Comparison of ENCODE assay signal across 19 cellular contexts in the genomic region with DNA sequence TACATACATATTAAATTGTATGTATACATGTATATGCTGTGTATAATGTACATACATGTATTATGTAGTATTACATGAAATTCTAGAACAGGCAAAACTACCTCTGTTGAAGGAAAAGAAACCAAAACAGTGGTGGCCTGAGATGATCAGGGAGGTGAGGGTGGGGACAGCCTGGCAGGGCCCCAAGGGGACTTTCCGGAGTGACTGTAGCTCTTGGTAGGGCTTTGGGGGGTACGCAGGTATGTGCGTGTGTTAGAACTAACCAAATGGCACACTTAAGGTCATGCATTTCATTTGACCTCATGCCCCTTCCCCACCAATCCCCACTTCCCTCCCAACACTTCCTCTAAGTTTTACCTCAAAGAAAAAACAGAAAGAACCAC.
"Had no signal": no experiment of that assay in that cellular context is flagged by ENCODE, and none has a peak within 500 bp of the region (broad histone marks: within the 10 kb centered on the region; RNA-seq: fewer than 3 reads in every experiment).

No MANE protein-coding gene starts in this region.

- H3K4me1 Mint-ChIP-seq: T-cell had no signal

- H3K9me3 Mint-ChIP-seq: nephron; T-helper 2 cell treated with Interferon-gamma antibody and Interleukin-4, amounts not matched to agents 5 μg/mL and 100 μg/mL, for 36 hours had no signal

- H3K4me3 ChIP-seq: smooth muscle cell had no signal

- FAIRE-seq: astrocyte had no signal

- H3K36me3 Mint-ChIP-seq: activated naive CD8-positive, alpha-beta T cell; T-cell had no signal

- H3K4me3 Mint-ChIP-seq: activated CD8-positive, alpha-beta T cell treated with anti-CD3 and anti-CD28 coated beads, Interleukin-2, amount 10 ng/mL, durations not matched to agents 7 days and 5 days; activated naive CD8-positive, alpha-beta T cell; nephron; T-cell; T-helper 2 cell treated with Interferon-gamma antibody and Interleukin-4, amounts not matched to agents 5 μg/mL and 100 μg/mL, for 36 hours had no signal

- H3K9ac ChIP-seq: SK-N-SH had no signal

- DNase-seq: activated CD4-positive, alpha-beta T cell treated with anti-CD3 and anti-CD28 coated beads for 1 hour; activated CD4-positive, alpha-beta T cell treated with anti-CD3 and anti-CD28 coated beads, Interleukin-2, amount 50 U/mL, for 1 hour; activated CD8-positive, alpha-beta T cell treated with anti-CD3 and anti-CD28 coated beads, Interleukin-2, amount 10 ng/mL, durations not matched to agents 7 days and 5 days; cerebellar nuclear complex; cortex of kidney; midbrain; occipital lobe; SK-N-SH; stimulated activated CD4-positive, alpha-beta T cell treated with anti-CD3 and anti-CD28 coated beads, Interleukin-15, amount 100 ng/mL, for 24 hours; stimulated activated naive CD4-positive, alpha-beta T cell; T-cell had no signal

- H3K27ac Mint-ChIP-seq: activated CD8-positive, alpha-beta T cell treated with anti-CD3 and anti-CD28 coated beads, Interleukin-2, amount 10 ng/mL, durations not matched to agents 7 days and 5 days; activated naive CD8-positive, alpha-beta T cell; nephron; T-cell; T-helper 2 cell treated with Interferon-gamma antibody and Interleukin-4, amounts not matched to agents 5 μg/mL and 100 μg/mL, for 36 hours had no signal

- H3K9me3 ChIP-seq: SK-N-SH had no signal

- ATAC-seq: activated CD8-positive, alpha-beta T cell treated with anti-CD3 and anti-CD28 coated beads, Interleukin-2, amount 10 ng/mL, durations not matched to agents 7 days and 5 days; left lobe of liver; sciatic nerve; T-cell had no signal

- H3K27ac ChIP-seq: VCaP had no signal

- H3K4me2 ChIP-seq: SK-N-SH, smooth muscle cell had no signal
